ENCODE assay signal across 9 cellular contexts in the genomic region with DNA sequence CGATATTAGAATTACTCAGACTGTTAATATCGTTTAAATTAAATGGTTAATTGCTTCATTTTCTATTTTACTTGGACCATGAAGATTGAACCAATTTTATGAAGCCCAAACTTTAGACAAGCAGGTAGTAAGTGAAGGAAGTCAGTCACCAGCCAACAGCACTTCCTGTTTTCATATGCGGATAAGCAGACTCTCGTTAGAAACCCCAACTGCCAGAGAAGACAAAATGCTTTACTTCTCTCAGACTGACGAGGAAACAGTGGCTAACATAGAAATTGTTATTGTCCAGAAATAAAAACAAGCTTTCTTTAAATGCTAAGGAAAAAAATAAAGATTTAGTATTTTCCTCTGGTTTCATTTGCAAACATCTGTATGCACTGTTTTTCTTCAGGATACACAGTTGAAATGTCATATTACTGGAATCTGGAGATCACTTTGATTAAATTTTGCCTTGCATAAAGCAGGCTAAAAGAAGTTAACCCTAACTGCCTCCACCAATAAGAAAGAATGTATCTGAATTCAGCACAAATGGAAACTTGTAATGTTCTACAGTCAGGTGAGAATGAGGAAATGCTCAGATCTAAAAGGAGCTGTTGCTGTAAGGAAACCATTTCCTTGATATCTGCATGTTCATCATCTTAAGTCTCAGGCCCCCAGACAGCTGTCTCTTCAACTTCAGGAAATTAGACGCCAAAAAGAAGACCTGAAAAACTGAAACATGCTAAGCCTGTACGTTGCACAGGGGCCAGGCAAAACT.
DNase-seq lines count a peak whose midpoint lies in the region; ATAC-seq and TF ChIP-seq lines count a peak whose summit lies in the region.
"Had no signal": no experiment of that assay in that cellular context is flagged by ENCODE, and none has a peak within 500 bp of the region (broad histone marks: within the 10 kb centered on the region; RNA-seq: fewer than 3 reads in every experiment).

No MANE protein-coding gene starts in this region.

- no peaks in the 10 kb centered on the region for H3K36me3 ChIP-seq in naive thymus-derived CD4-positive, alpha-beta T cell (ENCODE audit: control insufficient read depth in 2 of 3, insufficient read depth in 3 of 3, low read length in 3 of 3)
- H3K36me3 ChIP-seq in heart left ventricle = no peaks in the 10 kb centered on the region
- H3K36me3 ChIP-seq: tibial artery had no signal

- WGBS in heart left ventricle, 4 donors = 45 to 52% (median 48%) methylated on average over 7 of the region's 7 CpGs

- intact Hi-C loops in naive thymus-derived CD4-positive, alpha-beta T cell (cut with micrococcal nuclease) = loop anchor here (1.0 to 10.0 kb wide), 18 partner anchors 9 to 1056 kb away; a partner anchor contains a TSS
- intact Hi-C loops in heart left ventricle (cut with DNase I) = no loop called here

- H3K27ac Mint-ChIP-seq in naive thymus-derived CD4-positive, alpha-beta T cell = peak overlapping the region; percentile 94 to 100 (median 98)

- H3K27me3 ChIP-seq in naive thymus-derived CD4-positive, alpha-beta T cell (ENCODE audit: control insufficient read depth in 2 of 2, insufficient read depth in 2 of 2, low read length in 2 of 2) = no peaks in the 10 kb centered on the region
- no peaks in the 10 kb centered on the region for H3K27me3 ChIP-seq in heart left ventricle
- H3K27me3 ChIP-seq: tibial artery had no signal

- peaks cover 21 to 28% of the 10 kb centered on the region in 2 donors for H3K4me1 ChIP-seq in naive thymus-derived CD4-positive, alpha-beta T cell (ENCODE audit: control insufficient read depth in 2 of 2, insufficient read depth in 2 of 2, low read length in 2 of 2)
- H3K4me1 ChIP-seq in heart left ventricle = peaks cover 0 to 22% (median 0%) of the 10 kb centered on the region in 12 donors
- H3K4me1 ChIP-seq: tibial artery had no signal

- no peaks in the 10 kb centered on the region for H3K27me3 Mint-ChIP-seq in naive thymus-derived CD4-positive, alpha-beta T cell

- H3K9me3 Mint-ChIP-seq in naive thymus-derived CD4-positive, alpha-beta T cell = peaks cover 0 to 20% (median 2%) of the 10 kb centered on the region in 11 donors

- no peak for TF ChIP-seq POLR2A in heart left ventricle (IDR thresholded peaks at IDR 0.05)

- CTCF ChIA-PET in naive thymus-derived CD4-positive, alpha-beta T cell (lab: Charles Lee) = interaction anchor here (1.2 kb wide), 1 partner anchor 11 kb away, joined by 3 read pairs; no protein-coding TSS in a partner anchor

- H3K9me3 ChIP-seq in naive thymus-derived CD4-positive, alpha-beta T cell (ENCODE audit: control insufficient read depth in 2 of 3, low read length in 3 of 3) = no peaks in the 10 kb centered on the region
- no peaks in the 10 kb centered on the region for H3K9me3 ChIP-seq in heart left ventricle
- H3K9me3 ChIP-seq: tibial artery had no signal

- POLR2A ChIA-PET in naive thymus-derived CD4-positive, alpha-beta T cell (lab: Charles Lee) = interaction anchor here (0.6 to 1.8 kb wide), 14 partner anchors 12 to 1208 kb away, joined by 3 to 7 read pairs (median 3); a partner anchor contains a TSS

- no peak for TF ChIP-seq CTCF in heart left ventricle (IDR thresholded peaks at IDR 0.05)

- peak; percentile 41 for DNase-seq in SKM-1 treated with dmso at 0.1 percent for 144 hours (lab: John Stamatoyannopoulos, UW; ENCODE audit: unreplicated experiment)
- DNase-seq in naive thymus-derived CD4-positive, alpha-beta T cell = peak in 7 of 9 donors; percentile 52 to 78 (median 70)
- DNase-seq in heart left ventricle = no peak
- no peak for DNase-seq in NCI-H1694 (lab: John Stamatoyannopoulos, UW)
- DNase-seq in midbrain (lab: John Stamatoyannopoulos, UW) = no peak
- no peak for DNase-seq in amniotic stem cell (lab: John Stamatoyannopoulos, UW)
- DNase-seq: tibial artery had no signal

- H3K4me1 Mint-ChIP-seq in naive thymus-derived CD4-positive, alpha-beta T cell = peaks cover 32 to 68% (median 60%) of the 10 kb centered on the region in 7 donors

- peak overlapping the region; percentile 19 for H3K4me3 ChIP-seq in naive thymus-derived CD4-positive, alpha-beta T cell (ENCODE audit: low read length)
- H3K4me3 ChIP-seq in heart left ventricle = no peak overlapping the region
- H3K4me3 ChIP-seq: tibial artery had no signal

- ATAC-seq in GM18517 (IDR thresholded peaks at IDR 0.05; ENCODE audit: unreplicated experiment) (peak; percentile 90), HG02763 (IDR thresholded peaks at IDR 0.05; ENCODE audit: unreplicated experiment) (peak; percentile 68), heart left ventricle (no peak)
- peak; percentile 90 for ATAC-seq in naive thymus-derived CD4-positive, alpha-beta T cell

- peak overlapping the region; percentile 68 for H3K27ac ChIP-seq in naive thymus-derived CD4-positive, alpha-beta T cell (ENCODE audit: low read depth, low read length)
- peak overlapping the region in 3 of 12 donors; percentile 5 to 84 (median 37) for H3K27ac ChIP-seq in heart left ventricle
- H3K27ac ChIP-seq: tibial artery had no signal

- peak overlapping the region; percentile 12 to 82 (median 78) for H3K4me3 Mint-ChIP-seq in naive thymus-derived CD4-positive, alpha-beta T cell

- peaks cover 0 to 41% (median 4%) of the 10 kb centered on the region in 5 donors for H3K36me3 Mint-ChIP-seq in naive thymus-derived CD4-positive, alpha-beta T cell

Comparison
In these comparisons a context has a peak if more than half of its experiments do, and no peak if none do; other contexts are left out.
1. ATAC-seq: peak in GM18517 (single experiment), HG02763 (single experiment) and naive thymus-derived CD4-positive, alpha-beta T cell (single experiment); none in heart left ventricle (0 of 4).
2. DNase-seq: peak in SKM-1 treated with dmso at 0.1 percent for 144 hours (single experiment) and naive thymus-derived CD4-positive, alpha-beta T cell (7 of 9); none in heart left ventricle (0 of 5), NCI-H1694 (single experiment), midbrain (single experiment) and amniotic stem cell (single experiment).
3. intact Hi-C loops: an anchor here in naive thymus-derived CD4-positive, alpha-beta T cell (1.0 to 10.0 kb wide); none called in heart left ventricle.